1 cellular context compared by ENCODE assay signal in the genomic region with DNA sequence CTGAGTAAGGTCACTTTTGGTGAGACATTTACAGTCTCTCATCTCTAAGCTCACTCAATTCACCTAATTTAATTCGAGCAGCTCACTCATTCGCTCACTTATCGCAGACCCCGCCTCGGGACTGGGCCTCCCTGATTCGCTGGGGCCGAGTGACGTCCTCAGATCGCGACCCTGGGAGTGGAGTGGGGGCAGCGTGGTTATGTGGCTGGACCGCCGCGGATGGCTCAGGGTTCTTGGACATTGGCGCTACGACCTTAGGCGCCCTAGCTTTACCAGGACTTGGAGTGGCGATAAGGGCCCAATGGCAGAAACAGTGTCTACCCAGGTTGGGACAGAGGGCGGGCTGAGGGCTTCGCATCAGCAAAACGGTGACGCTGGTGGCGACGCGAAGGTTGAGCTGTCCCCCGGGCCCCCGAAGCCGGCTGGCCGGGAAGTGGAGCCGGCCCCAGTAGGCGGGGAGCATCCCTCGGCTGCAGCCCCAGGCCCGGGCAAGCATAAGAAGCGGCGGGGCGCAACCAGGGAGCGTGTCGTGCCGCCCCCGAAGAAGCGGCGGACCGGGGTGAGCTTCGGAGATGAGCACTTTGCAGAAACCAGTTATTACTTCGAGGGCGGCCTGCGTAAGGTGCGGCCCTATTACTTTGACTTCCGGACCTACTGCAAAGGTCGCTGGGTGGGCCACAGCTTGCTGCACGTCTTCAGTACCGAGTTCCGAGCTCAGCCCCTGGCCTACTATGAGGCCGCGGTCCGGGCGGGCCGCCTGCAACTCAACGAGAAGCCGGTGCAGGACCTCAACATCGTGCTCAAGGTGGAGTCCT.
TF ChIP-seq lines count a peak whose summit lies in the region.

A gene with protein sequence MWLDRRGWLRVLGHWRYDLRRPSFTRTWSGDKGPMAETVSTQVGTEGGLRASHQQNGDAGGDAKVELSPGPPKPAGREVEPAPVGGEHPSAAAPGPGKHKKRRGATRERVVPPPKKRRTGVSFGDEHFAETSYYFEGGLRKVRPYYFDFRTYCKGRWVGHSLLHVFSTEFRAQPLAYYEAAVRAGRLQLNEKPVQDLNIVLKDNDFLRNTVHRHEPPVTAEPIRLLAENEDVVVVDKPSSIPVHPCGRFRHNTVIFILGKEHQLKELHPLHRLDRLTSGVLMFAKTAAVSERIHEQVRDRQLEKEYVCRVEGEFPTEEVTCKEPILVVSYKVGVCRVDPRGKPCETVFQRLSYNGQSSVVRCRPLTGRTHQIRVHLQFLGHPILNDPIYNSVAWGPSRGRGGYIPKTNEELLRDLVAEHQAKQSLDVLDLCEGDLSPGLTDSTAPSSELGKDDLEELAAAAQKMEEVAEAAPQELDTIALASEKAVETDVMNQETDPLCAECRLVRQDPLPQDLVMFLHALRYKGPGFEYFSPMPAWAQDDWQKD (plus strand): TSS at position 161 of the 815 bp plus-strand sequence. CDS start 39 bp downstream, at position 200.

TF ChIP-seq in HepG2, 621 proteins besides CTCF, POLR2A, EP300 and RAD21 (continued from another document and continues in another):
- TF ChIP-seq, protein P1, sequence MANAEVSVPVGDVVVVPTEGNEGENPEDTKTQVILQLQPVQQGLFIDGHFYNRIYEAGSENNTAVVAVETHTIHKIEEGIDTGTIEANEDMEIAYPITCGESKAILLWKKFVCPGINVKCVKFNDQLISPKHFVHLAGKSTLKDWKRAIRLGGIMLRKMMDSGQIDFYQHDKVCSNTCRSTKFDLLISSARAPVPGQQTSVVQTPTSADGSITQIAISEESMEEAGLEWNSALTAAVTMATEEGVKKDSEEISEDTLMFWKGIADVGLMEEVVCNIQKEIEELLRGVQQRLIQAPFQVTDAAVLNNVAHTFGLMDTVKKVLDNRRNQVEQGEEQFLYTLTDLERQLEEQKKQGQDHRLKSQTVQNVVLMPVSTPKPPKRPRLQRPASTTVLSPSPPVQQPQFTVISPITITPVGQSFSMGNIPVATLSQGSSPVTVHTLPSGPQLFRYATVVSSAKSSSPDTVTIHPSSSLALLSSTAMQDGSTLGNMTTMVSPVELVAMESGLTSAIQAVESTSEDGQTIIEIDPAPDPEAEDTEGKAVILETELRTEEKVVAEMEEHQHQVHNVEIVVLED (CRISPR knock-in tag; IDR thresholded peaks at IDR 0.05; ENCODE audit: borderline replicate concordance), result peak; percentile 67
- TF ChIP-seq NCOA2 (CRISPR knock-in tag; IDR thresholded peaks at IDR 0.05) (0 out of 2 replicates have a peak, but pooled peaks have one; percentile 19), ZNF879 (CRISPR knock-in tag; IDR thresholded peaks at IDR 0.05) (peak; percentile 47; the same call in 1 of the 2 replicates), KDM2A (CRISPR knock-in tag; IDR thresholded peaks at IDR 0.05; ENCODE audit: borderline replicate concordance, low read depth) (peak; percentile 76; the same call in 1 of the 2 replicates), HOXA7 (CRISPR knock-in tag; IDR thresholded peaks at IDR 0.05) (no peak), ZNF24 (IDR thresholded peaks at IDR 0.05) (no peak), RNF2 (conservative IDR thresholded peaks at IDR 0.05; ENCODE audit: low read depth) (no peak), ZNF207 (IDR thresholded peaks at IDR 0.05; ENCODE audit: borderline replicate concordance) (no peak), ZNF772 (CRISPR knock-in tag; IDR thresholded peaks at IDR 0.05) (peak; percentile 90), MAZ (IDR thresholded peaks at IDR 0.05; ENCODE audit: borderline replicate concordance, low read depth, low read length) (peak; percentile 98), MAZ (CRISPR knock-in tag; IDR thresholded peaks at IDR 0.05; ENCODE audit: low read depth) (peak; percentile 86), ZNF251 (CRISPR knock-in tag; IDR thresholded peaks at IDR 0.05) (no peak), TRIM24 (CRISPR knock-in tag; IDR thresholded peaks at IDR 0.05) (no peak), ZNF343 (CRISPR knock-in tag; IDR thresholded peaks at IDR 0.05) (0 out of 2 replicates have a peak, but pooled peaks have one; percentile 37), ZNF121 (CRISPR knock-in tag; IDR thresholded peaks at IDR 0.05) (peak; percentile 24; the same call in 1 of the 2 replicates), KMT2B (CRISPR knock-in tag; IDR thresholded peaks at IDR 0.05) (peak; percentile 96), ZBTB7A (CRISPR knock-in tag; IDR thresholded peaks at IDR 0.05) (no peak), SIN3B (IDR thresholded peaks at IDR 0.05; ENCODE audit: low read length) (peak; percentile 93), NFATC3 (CRISPR knock-in tag; IDR thresholded peaks at IDR 0.05) (no peak), SRY (CRISPR knock-in tag; IDR thresholded peaks at IDR 0.05) (peak; percentile 81; the same call in 1 of the 2 replicates), TOE1 (CRISPR knock-in tag; IDR thresholded peaks at IDR 0.05) (0 out of 2 replicates have a peak, but pooled peaks have one; percentile 71), ZBTB21 (CRISPR knock-in tag; IDR thresholded peaks at IDR 0.05) (peak; percentile 30; the same call in 1 of the 2 replicates), ZNF83 (CRISPR knock-in tag; IDR thresholded peaks at IDR 0.05; ENCODE audit: borderline replicate concordance) (0 out of 2 replicates have a peak, but pooled peaks have one; percentile 10)
- TF ChIP-seq, protein P2, sequence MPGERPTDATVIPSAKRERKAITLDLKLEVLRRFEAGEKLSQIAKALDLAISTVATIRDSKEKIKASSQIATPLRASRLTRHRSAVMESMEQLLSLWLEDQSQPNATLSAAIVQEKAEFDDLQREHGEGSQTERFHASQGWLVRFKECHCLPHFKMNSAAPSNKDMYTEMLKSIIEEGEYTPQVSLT (CRISPR knock-in tag; IDR thresholded peaks at IDR 0.05; ENCODE audit: borderline replicate concordance, low read depth), result no peak
- TF ChIP-seq, protein P3, sequence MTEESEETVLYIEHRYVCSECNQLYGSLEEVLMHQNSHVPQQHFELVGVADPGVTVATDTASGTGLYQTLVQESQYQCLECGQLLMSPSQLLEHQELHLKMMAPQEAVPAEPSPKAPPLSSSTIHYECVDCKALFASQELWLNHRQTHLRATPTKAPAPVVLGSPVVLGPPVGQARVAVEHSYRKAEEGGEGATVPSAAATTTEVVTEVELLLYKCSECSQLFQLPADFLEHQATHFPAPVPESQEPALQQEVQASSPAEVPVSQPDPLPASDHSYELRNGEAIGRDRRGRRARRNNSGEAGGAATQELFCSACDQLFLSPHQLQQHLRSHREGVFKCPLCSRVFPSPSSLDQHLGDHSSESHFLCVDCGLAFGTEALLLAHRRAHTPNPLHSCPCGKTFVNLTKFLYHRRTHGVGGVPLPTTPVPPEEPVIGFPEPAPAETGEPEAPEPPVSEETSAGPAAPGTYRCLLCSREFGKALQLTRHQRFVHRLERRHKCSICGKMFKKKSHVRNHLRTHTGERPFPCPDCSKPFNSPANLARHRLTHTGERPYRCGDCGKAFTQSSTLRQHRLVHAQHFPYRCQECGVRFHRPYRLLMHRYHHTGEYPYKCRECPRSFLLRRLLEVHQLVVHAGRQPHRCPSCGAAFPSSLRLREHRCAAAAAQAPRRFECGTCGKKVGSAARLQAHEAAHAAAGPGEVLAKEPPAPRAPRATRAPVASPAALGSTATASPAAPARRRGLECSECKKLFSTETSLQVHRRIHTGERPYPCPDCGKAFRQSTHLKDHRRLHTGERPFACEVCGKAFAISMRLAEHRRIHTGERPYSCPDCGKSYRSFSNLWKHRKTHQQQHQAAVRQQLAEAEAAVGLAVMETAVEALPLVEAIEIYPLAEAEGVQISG (CRISPR knock-in tag; IDR thresholded peaks at IDR 0.05), result peak; percentile 51
- TF ChIP-seq, protein P4, sequence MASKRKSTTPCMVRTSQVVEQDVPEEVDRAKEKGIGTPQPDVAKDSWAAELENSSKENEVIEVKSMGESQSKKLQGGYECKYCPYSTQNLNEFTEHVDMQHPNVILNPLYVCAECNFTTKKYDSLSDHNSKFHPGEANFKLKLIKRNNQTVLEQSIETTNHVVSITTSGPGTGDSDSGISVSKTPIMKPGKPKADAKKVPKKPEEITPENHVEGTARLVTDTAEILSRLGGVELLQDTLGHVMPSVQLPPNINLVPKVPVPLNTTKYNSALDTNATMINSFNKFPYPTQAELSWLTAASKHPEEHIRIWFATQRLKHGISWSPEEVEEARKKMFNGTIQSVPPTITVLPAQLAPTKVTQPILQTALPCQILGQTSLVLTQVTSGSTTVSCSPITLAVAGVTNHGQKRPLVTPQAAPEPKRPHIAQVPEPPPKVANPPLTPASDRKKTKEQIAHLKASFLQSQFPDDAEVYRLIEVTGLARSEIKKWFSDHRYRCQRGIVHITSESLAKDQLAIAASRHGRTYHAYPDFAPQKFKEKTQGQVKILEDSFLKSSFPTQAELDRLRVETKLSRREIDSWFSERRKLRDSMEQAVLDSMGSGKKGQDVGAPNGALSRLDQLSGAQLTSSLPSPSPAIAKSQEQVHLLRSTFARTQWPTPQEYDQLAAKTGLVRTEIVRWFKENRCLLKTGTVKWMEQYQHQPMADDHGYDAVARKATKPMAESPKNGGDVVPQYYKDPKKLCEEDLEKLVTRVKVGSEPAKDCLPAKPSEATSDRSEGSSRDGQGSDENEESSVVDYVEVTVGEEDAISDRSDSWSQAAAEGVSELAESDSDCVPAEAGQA (IDR thresholded peaks at IDR 0.05; ENCODE audit: low read depth), result peak; percentile 83
- TF ChIP-seq, protein P4 (CRISPR knock-in tag; IDR thresholded peaks at IDR 0.05; ENCODE audit: borderline replicate concordance), result no peak
- TF ChIP-seq, protein P5, sequence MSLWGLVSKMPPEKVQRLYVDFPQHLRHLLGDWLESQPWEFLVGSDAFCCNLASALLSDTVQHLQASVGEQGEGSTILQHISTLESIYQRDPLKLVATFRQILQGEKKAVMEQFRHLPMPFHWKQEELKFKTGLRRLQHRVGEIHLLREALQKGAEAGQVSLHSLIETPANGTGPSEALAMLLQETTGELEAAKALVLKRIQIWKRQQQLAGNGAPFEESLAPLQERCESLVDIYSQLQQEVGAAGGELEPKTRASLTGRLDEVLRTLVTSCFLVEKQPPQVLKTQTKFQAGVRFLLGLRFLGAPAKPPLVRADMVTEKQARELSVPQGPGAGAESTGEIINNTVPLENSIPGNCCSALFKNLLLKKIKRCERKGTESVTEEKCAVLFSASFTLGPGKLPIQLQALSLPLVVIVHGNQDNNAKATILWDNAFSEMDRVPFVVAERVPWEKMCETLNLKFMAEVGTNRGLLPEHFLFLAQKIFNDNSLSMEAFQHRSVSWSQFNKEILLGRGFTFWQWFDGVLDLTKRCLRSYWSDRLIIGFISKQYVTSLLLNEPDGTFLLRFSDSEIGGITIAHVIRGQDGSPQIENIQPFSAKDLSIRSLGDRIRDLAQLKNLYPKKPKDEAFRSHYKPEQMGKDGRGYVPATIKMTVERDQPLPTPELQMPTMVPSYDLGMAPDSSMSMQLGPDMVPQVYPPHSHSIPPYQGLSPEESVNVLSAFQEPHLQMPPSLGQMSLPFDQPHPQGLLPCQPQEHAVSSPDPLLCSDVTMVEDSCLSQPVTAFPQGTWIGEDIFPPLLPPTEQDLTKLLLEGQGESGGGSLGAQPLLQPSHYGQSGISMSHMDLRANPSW (CRISPR knock-in tag; IDR thresholded peaks at IDR 0.05; ENCODE audit: borderline replicate concordance), result no peak
- TF ChIP-seq, protein P6, sequence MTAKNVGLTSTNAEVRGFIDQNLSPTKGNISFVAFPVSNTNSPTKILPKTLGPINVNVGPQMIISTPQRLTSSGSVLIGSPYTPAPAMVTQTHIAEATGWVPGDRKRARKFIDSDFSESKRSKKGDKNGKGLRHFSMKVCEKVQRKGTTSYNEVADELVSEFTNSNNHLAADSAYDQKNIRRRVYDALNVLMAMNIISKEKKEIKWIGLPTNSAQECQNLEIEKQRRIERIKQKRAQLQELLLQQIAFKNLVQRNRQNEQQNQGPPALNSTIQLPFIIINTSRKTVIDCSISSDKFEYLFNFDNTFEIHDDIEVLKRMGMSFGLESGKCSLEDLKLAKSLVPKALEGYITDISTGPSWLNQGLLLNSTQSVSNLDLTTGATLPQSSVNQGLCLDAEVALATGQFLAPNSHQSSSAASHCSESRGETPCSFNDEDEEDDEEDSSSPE (CRISPR knock-in tag; IDR thresholded peaks at IDR 0.05), result peak; percentile 66
- TF ChIP-seq, protein P7, sequence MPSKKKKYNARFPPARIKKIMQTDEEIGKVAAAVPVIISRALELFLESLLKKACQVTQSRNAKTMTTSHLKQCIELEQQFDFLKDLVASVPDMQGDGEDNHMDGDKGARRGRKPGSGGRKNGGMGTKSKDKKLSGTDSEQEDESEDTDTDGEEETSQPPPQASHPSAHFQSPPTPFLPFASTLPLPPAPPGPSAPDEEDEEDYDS (CRISPR knock-in tag; IDR thresholded peaks at IDR 0.05), result peak; percentile 62
- TF ChIP-seq, protein P8, sequence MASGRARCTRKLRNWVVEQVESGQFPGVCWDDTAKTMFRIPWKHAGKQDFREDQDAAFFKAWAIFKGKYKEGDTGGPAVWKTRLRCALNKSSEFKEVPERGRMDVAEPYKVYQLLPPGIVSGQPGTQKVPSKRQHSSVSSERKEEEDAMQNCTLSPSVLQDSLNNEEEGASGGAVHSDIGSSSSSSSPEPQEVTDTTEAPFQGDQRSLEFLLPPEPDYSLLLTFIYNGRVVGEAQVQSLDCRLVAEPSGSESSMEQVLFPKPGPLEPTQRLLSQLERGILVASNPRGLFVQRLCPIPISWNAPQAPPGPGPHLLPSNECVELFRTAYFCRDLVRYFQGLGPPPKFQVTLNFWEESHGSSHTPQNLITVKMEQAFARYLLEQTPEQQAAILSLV (CRISPR knock-in tag; IDR thresholded peaks at IDR 0.05; ENCODE audit: borderline replicate concordance), result peak; percentile 86; the same call in 1 of the 2 replicates
- TF ChIP-seq, protein P9, sequence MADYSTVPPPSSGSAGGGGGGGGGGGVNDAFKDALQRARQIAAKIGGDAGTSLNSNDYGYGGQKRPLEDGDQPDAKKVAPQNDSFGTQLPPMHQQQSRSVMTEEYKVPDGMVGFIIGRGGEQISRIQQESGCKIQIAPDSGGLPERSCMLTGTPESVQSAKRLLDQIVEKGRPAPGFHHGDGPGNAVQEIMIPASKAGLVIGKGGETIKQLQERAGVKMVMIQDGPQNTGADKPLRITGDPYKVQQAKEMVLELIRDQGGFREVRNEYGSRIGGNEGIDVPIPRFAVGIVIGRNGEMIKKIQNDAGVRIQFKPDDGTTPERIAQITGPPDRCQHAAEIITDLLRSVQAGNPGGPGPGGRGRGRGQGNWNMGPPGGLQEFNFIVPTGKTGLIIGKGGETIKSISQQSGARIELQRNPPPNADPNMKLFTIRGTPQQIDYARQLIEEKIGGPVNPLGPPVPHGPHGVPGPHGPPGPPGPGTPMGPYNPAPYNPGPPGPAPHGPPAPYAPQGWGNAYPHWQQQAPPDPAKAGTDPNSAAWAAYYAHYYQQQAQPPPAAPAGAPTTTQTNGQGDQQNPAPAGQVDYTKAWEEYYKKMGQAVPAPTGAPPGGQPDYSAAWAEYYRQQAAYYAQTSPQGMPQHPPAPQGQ (CRISPR knock-in tag; IDR thresholded peaks at IDR 0.05; ENCODE audit: borderline replicate concordance), result 0 out of 2 replicates have a peak, but pooled peaks have one; percentile 27
